Comparison of ENCODE assay signal across 14 cellular contexts in the genomic region with DNA sequence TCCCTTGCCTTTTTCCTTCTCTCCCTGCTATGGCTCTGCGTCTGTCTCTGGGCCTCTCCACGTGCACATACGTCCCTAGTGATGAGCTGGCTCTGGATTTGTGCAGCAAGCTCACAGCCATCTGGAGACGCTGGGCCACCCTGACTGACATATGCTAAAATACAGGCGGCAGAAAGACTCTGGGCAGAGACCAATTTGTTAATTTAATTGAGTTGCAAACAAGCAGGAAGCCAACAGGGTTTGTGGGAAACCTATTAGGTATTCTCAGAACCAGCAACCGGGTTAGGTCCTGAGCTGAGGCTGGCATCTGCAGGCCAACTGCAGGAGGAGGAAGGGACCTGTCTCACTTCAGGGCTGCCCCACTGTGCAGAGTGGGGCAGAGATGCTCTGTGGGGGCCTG. TPM values are rescaled to one million over a fixed set of nuclear protein-coding genes. Genes with fewer than 3 reads are reported as not detected.
A peak's percentile ranks its signal among the peaks of the same experiment; 100 is the strongest.
DNase-seq lines count a peak whose midpoint lies in the region; ATAC-seq and TF ChIP-seq lines count a peak whose summit lies in the region.
"Had no signal": no experiment of that assay in that cellular context is flagged by ENCODE, and none has a peak within 500 bp of the region (broad histone marks: within the 10 kb centered on the region; RNA-seq: fewer than 3 reads in every experiment).

No MANE protein-coding gene starts in this region.

- H3K9me3 Mint-ChIP-seq in WTC11: peaks cover 17% of the 10 kb centered on the region

- CTCF ChIA-PET in WTC11 (lab: Charles Lee): interaction anchor here (1.4 to 1.8 kb wide), 2 partner anchors 14 to 24 kb away, joined by 4 to 16 read pairs; no protein-coding TSS in a partner anchor

- peaks cover 2% of the 10 kb centered on the region; the same call in 1 of the 2 replicates for H3K36me3 Mint-ChIP-seq in WTC11

- peak overlapping the region; percentile 78; the same call in 1 of the 2 replicates for H3K27ac Mint-ChIP-seq in WTC11

- no peak overlapping the region for H3K4me3 Mint-ChIP-seq in WTC11

- in situ Hi-C loops in G401 (cut with HindIII; ENCODE audit: low sequenced_read_pairs): no loop called here

- POLR2A ChIA-PET in WTC11 (lab: Charles Lee): no interaction called here

- H3K27me3 Mint-ChIP-seq in WTC11 (ENCODE audit: low read depth): peaks cover 4% of the 10 kb centered on the region; the same call in 1 of the 2 replicates

- no peak for TF ChIP-seq CTCF in WTC11 (IDR thresholded peaks at IDR 0.05)

- DNase-seq in G401 (ENCODE audit: low spot score) (peak; percentile 89), NCI-H524 (lab: John Stamatoyannopoulos, UW) (peak; percentile 74 to 92), WTC11 (ENCODE audit: low spot score) (no peak), mucosa of gallbladder (ENCODE audit: low spot score) (no peak)
- DNase-seq in activated CD4-positive, CD25-positive, alpha-beta regulatory T cell treated with anti-CD3 and anti-CD28 coated beads, Interleukin-2, amount 50 U/mL, for 72 hours: no peak
- DNase-seq: DMS153, Kasumi-1, NCI-H1105 treated with DMSO at 0.1 percent for 48 hours, NCI-H1930, NCI-H748 treated with DMSO at 0.1 percent for 48 hours, Peyer's patch, SHP77 treated with DMSO at 0.1 percent for 48 hours had no signal

- peaks cover 35% of the 10 kb centered on the region for H3K4me1 Mint-ChIP-seq in WTC11

- ATAC-seq in WTC11 (no peak; the same call in 1 of the 2 replicates), GM18517 (IDR thresholded peaks at IDR 0.05; ENCODE audit: unreplicated experiment) (no peak), GM21619 (IDR thresholded peaks at IDR 0.05; ENCODE audit: unreplicated experiment) (no peak)

TF ChIP-seq in WTC11, 78 proteins besides CTCF, POLR2A, EP300 and RAD21:
- no peak for TF ChIP-seq ZNF219 (CRISPR knock-in tag; IDR thresholded peaks at IDR 0.05; ENCODE audit: borderline replicate concordance)
- TF ChIP-seq, protein P1, sequence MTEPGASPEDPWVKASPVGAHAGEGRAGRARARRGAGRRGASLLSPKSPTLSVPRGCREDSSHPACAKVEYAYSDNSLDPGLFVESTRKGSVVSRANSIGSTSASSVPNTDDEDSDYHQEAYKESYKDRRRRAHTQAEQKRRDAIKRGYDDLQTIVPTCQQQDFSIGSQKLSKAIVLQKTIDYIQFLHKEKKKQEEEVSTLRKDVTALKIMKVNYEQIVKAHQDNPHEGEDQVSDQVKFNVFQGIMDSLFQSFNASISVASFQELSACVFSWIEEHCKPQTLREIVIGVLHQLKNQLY (CRISPR knock-in tag; IDR thresholded peaks at IDR 0.05): no peak

RNA-seq across cellular contexts. Expression of gene SMAD2, which starts 53.5 kb away (rescaled TPM):
- total RNA-seq in G401 (2014; rRNA removed; shearing (Covaris generic)): 54.3 and 68.8 TPM in 2 replicates
- total RNA-seq in WTC11 (2021) (104 to 105 TPM (median 105 TPM) in 3 replicates), mucosa of gallbladder (111 TPM)

Comparison
In these comparisons a context has a peak if more than half of its experiments do, and no peak if none do; other contexts are left out.
1. DNase-seq: peak in G401 (single experiment) and NCI-H524 (2 of 2); none in WTC11 (single experiment), activated CD4-positive, CD25-positive, alpha-beta regulatory T cell treated with anti-CD3 and anti-CD28 coated beads, Interleukin-2, amount 50 U/mL, for 72 hours (single experiment) and mucosa of gallbladder (single experiment).